In the genomic region with DNA sequence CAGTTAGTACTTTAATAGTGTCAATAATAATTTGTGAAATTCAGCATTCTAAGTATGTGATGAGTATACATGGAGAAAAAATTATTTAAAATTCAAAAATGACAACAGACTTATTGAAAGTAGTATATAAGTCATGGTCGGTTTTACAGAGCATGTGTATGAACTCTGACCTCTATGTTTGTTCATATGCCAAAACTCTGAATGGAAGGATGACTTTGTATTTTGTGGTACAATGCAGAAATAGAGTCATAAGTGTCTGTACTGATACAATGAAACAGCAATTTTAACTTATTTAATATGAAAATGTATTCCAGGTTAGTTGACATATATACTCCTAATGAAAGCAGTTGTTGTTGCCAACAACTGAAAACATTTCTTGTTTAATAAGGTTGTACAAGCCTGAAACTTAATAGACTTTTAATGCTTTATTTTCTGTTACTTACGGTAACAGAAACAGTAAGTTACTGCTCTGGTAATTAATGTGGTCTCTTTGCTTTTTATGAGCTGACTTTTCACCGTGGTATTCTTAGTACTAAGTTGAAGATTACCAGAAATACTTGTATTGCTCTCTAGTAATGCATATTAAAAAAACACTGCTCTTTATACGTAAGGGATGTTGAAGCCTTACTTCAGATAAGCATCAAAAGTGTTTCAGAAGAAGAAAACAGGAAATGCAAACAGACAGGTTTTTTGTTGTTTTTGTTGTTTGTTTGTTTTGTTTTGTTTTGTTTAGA, we compare ENCODE assay signal across 8 cellular contexts. TPM values are rescaled to one million over a fixed set of nuclear protein-coding genes. Genes with fewer than 3 reads are reported as not detected.
A peak's percentile ranks its signal among the peaks of the same experiment; 100 is the strongest.
DNase-seq lines count a peak whose midpoint lies in the region; ATAC-seq and TF ChIP-seq lines count a peak whose summit lies in the region.

No MANE protein-coding gene starts in this region.

- no peak for DNase-seq in activated CD4-positive, alpha-beta T cell treated with anti-CD3 and anti-CD28 coated beads, Interleukin-2, amount 10 ng/mL, durations not matched to agents 7 days and 5 days
- DNase-seq in activated CD4-positive, alpha-beta T cell treated with anti-CD3 and anti-CD28 coated beads, Interleukin-2, amount 50 U/mL, for 48 hours = no peak
- DNase-seq in T-helper 17 cell = no peak
- peak; percentile 53 for DNase-seq in fibroblast of villous mesenchyme (ENCODE audit: low read depth)
- no peak for DNase-seq in stomach
- DNase-seq in substantia nigra (lab: John Stamatoyannopoulos, UW) = no peak
- no peak for DNase-seq in HuH-7.5 (ENCODE audit: low spot score)

- H3K27me3 ChIP-seq in stomach = no peaks in the 10 kb centered on the region

- 2 to 7% (median 3%) methylated on average over 4 of the region's 4 CpGs for WGBS in stomach, 5 donors

- H3K4me3 Mint-ChIP-seq in activated CD4-positive, alpha-beta T cell treated with anti-CD3 and anti-CD28 coated beads, Interleukin-2, amount 10 ng/mL, durations not matched to agents 7 days and 5 days = peak overlapping the region; percentile 99
- H3K4me3 Mint-ChIP-seq in T-helper 17 cell = peak overlapping the region; percentile 100

- CTCF ChIA-PET in activated CD4-positive, alpha-beta T cell treated with anti-CD3 and anti-CD28 coated beads, Interleukin-2, amount 10 ng/mL, durations not matched to agents 7 days and 5 days (lab: Charles Lee) = interaction anchor here (0.7 kb wide), 1 partner anchor 12 kb away, joined by 3 read pairs; no protein-coding TSS in a partner anchor

- peaks cover 7 to 14% (median 13%) of the 10 kb centered on the region in 4 donors for H3K36me3 ChIP-seq in stomach

- H3K4me1 ChIP-seq in stomach = peaks cover 24 to 60% (median 45%) of the 10 kb centered on the region in 4 donors

- H3K4me1 Mint-ChIP-seq in activated CD4-positive, alpha-beta T cell treated with anti-CD3 and anti-CD28 coated beads, Interleukin-2, amount 10 ng/mL, durations not matched to agents 7 days and 5 days = peaks cover 31% of the 10 kb centered on the region
- peaks cover 29% of the 10 kb centered on the region for H3K4me1 Mint-ChIP-seq in T-helper 17 cell

- H3K36me3 Mint-ChIP-seq in activated CD4-positive, alpha-beta T cell treated with anti-CD3 and anti-CD28 coated beads, Interleukin-2, amount 10 ng/mL, durations not matched to agents 7 days and 5 days (ENCODE audit: low read depth) = peaks cover 19% of the 10 kb centered on the region
- peaks cover 2% of the 10 kb centered on the region for H3K36me3 Mint-ChIP-seq in T-helper 17 cell (ENCODE audit: low read depth)

- H3K27me3 Mint-ChIP-seq in activated CD4-positive, alpha-beta T cell treated with anti-CD3 and anti-CD28 coated beads, Interleukin-2, amount 10 ng/mL, durations not matched to agents 7 days and 5 days = no peaks in the 10 kb centered on the region
- H3K27me3 Mint-ChIP-seq in T-helper 17 cell = no peaks in the 10 kb centered on the region

- H3K9me3 Mint-ChIP-seq in activated CD4-positive, alpha-beta T cell treated with anti-CD3 and anti-CD28 coated beads, Interleukin-2, amount 10 ng/mL, durations not matched to agents 7 days and 5 days = no peaks in the 10 kb centered on the region

- intact Hi-C loops in stomach (cut with DNase I; ENCODE audit: low total_unique reads) = loop anchor here (5.0 kb wide), 1 partner anchor 277 kb away; a partner anchor contains a TSS

- H3K27ac ChIP-seq in stomach (peak overlapping the region in 3 of 5 donors; percentile 8 to 96 (median 47)), substantia nigra (ENCODE audit: low read depth, low read length, poor library complexity, severe bottlenecking) (no peak overlapping the region)

- TF ChIP-seq CTCF in fibroblast of villous mesenchyme (IDR thresholded peaks at IDR 0.05; ENCODE audit: insufficient read depth, low read depth, low read length) = no peak
- no peak for TF ChIP-seq CTCF in stomach (IDR thresholded peaks at IDR 0.05)

- H3K9me3 ChIP-seq in T-helper 17 cell (ENCODE audit: control insufficient read depth, low read length, poor library complexity, severe bottlenecking) (no peaks in the 10 kb centered on the region), stomach (no peaks in the 10 kb centered on the region)

- ATAC-seq in T-helper 17 cell (no peak), HG03139 (IDR thresholded peaks at IDR 0.05; ENCODE audit: unreplicated experiment) (no peak)

- no peak for TF ChIP-seq EP300 in stomach (IDR thresholded peaks at IDR 0.05)

- TF ChIP-seq POLR2A in stomach (IDR thresholded peaks at IDR 0.05) = no peak

- peak overlapping the region; percentile 96 for H3K4me3 ChIP-seq in fibroblast of villous mesenchyme (ENCODE audit: low read depth, low read length)
- H3K4me3 ChIP-seq in stomach = peak overlapping the region; percentile 60 to 88 (median 82)

- POLR2A ChIA-PET in activated CD4-positive, alpha-beta T cell treated with anti-CD3 and anti-CD28 coated beads, Interleukin-2, amount 10 ng/mL, durations not matched to agents 7 days and 5 days (lab: Charles Lee) = no interaction called here

- H3K27ac Mint-ChIP-seq in activated CD4-positive, alpha-beta T cell treated with anti-CD3 and anti-CD28 coated beads, Interleukin-2, amount 10 ng/mL, durations not matched to agents 7 days and 5 days = peak overlapping the region; percentile 98
- peak overlapping the region; percentile 98 for H3K27ac Mint-ChIP-seq in T-helper 17 cell

RNA-seq across cellular contexts. Expression of a gene that starts 1.9 kb away (rescaled TPM):
- total RNA-seq in activated CD4-positive, alpha-beta T cell treated with anti-CD3 and anti-CD28 coated beads, Interleukin-2, amount 10 ng/mL, durations not matched to agents 7 days and 5 days = 10 to 100 TPM; 69.3 to 90.8 TPM
- total RNA-seq in T-helper 17 cell (10 to 100 TPM; 43.4 to 49.8 TPM), fibroblast of villous mesenchyme (14.8 and 19.0 TPM in 2 replicates), stomach (100 to 1,000 TPM in 1 of 5 donors, 10 to 100 TPM in 3, 1 to 10 TPM in 1; 7.0 to 187 (median 68.3) TPM)
- 10 to 100 TPM; 23.8 to 30.1 (median 24.1) TPM for polyA plus RNA-seq in stomach
